In genomic region chr9:112224401-112225289, GRCh38 we compare ENCODE assay signal across 9 cellular contexts. TPM values are rescaled to one million over a fixed set of nuclear protein-coding genes. Genes with fewer than 3 reads are reported as not detected.
A peak's percentile ranks its signal among the peaks of the same experiment; 100 is the strongest.
DNase-seq lines count a peak whose midpoint lies in the region; ATAC-seq and TF ChIP-seq lines count a peak whose summit lies in the region.
"Had no signal": no experiment of that assay in that cellular context is flagged by ENCODE, and none has a peak within 500 bp of the region (broad histone marks: within the 10 kb centered on the region; RNA-seq: fewer than 3 reads in every experiment).

No MANE protein-coding gene starts in this region.

- DNase-seq in GM03348 (ENCODE audit: low spot score) (peak; percentile 24), M059J (ENCODE audit: low read depth) (peak; percentile 54), fibroblast of pulmonary artery (ENCODE audit: low read depth) (peak; percentile 22), NCI-H446 (lab: John Stamatoyannopoulos, UW) (no peak), SHP77 (lab: John Stamatoyannopoulos, UW) (no peak)
- no peak for DNase-seq in stimulated activated CD4-positive, alpha-beta T cell treated with anti-CD3 and anti-CD28 coated beads, Interleukin-4, amount 100 ng/mL, for 24 hours
- no peak for DNase-seq in effector memory CD4-positive, alpha-beta T cell
- DNase-seq: GDM1 had no signal

- no peak overlapping the region for H3K27ac ChIP-seq in effector memory CD4-positive, alpha-beta T cell (ENCODE audit: insufficient read depth, low read length, poor library complexity, severe bottlenecking)

- peak; percentile 83 for ATAC-seq in GM21528 (IDR thresholded peaks at IDR 0.05; ENCODE audit: low FRiP score, unreplicated experiment)

- no peaks in the 10 kb centered on the region for H3K4me1 ChIP-seq in effector memory CD4-positive, alpha-beta T cell (ENCODE audit: control insufficient read depth, insufficient read depth, low read length, poor library complexity, severe bottlenecking)

- no peak for TF ChIP-seq CTCF in fibroblast of pulmonary artery (IDR thresholded peaks at IDR 0.05; ENCODE audit: low read length, missing control alignments)

- peaks cover 39% of the 10 kb centered on the region for H3K36me3 ChIP-seq in effector memory CD4-positive, alpha-beta T cell (ENCODE audit: control insufficient read depth, insufficient read depth, low read length)

- H3K4me3 ChIP-seq in fibroblast of pulmonary artery (replicated peaks; ENCODE audit: low read depth, low read length) = no peak overlapping the region
- no peak overlapping the region for H3K4me3 ChIP-seq in effector memory CD4-positive, alpha-beta T cell (ENCODE audit: insufficient read depth, low read depth, low read length, poor library complexity, severe bottlenecking)

- H3K9me3 ChIP-seq in effector memory CD4-positive, alpha-beta T cell (ENCODE audit: control insufficient read depth, low read length) = no peaks in the 10 kb centered on the region

- no peaks in the 10 kb centered on the region for H3K27me3 ChIP-seq in effector memory CD4-positive, alpha-beta T cell (replicated peaks; ENCODE audit: control insufficient read depth, insufficient read depth, low read length, poor library complexity, severe bottlenecking)

RNA-seq across cellular contexts. Expression of gene SUSD1, which starts 49.5 kb away (rescaled TPM):
- total RNA-seq in M059J (2014; rRNA removed; shearing (Covaris generic)) = 15.1 and 16.4 TPM in 2 replicates

Comparison
In these comparisons a context has a peak if more than half of its experiments do, and no peak if none do; other contexts are left out.
1. DNase-seq: peak in GM03348 (single experiment), M059J (single experiment) and fibroblast of pulmonary artery (single experiment); none in NCI-H446 (0 of 2), stimulated activated CD4-positive, alpha-beta T cell treated with anti-CD3 and anti-CD28 coated beads, Interleukin-4, amount 100 ng/mL, for 24 hours (single experiment), effector memory CD4-positive, alpha-beta T cell (0 of 3) and SHP77 (0 of 2).